Comparison of ENCODE assay signal across 8 cellular contexts in the genomic region with DNA sequence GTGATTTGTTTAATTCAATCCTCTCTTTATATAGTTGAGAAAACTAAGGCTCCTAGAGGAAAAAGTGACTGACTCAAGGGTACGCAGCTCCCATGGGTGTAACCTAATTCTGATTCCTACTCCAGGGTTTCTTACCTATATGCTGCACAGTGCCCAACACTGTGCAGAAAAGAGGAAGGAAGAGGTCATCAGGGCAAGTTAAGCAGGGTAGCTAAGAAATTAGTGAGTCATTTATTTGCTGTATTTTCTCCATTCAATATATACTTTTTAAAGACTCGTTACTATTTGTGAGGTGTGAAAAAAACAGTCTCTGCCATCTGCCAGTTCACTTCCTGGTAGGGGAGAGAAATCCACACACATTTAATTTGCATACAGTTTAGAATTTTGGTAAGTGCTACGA.
DNase-seq lines count a peak whose midpoint lies in the region; ATAC-seq, FAIRE-seq and TF ChIP-seq lines count a peak whose summit lies in the region.

No MANE protein-coding gene starts in this region.

- H3K4me1 ChIP-seq in A549: no peaks in the 10 kb centered on the region

- no peak overlapping the region for H3K27ac ChIP-seq in A549
- peak overlapping the region; percentile 25; the same call in 1 of the 2 replicates for H3K27ac ChIP-seq in VCaP

- no peak for DNase-seq in A549 (ENCODE audit: low read depth in 1 of 2, low spot score in 1 of 2)
- no peak for DNase-seq in stimulated activated CD4-positive, alpha-beta T cell treated with anti-CD3 and anti-CD28 coated beads, Interleukin-2, amount 100 ng/mL, for 24 hours
- no peak for DNase-seq in NCI-H526 treated with DMSO at 0.1 percent for 48 hours (lab: John Stamatoyannopoulos, UW)
- DNase-seq in midbrain (lab: John Stamatoyannopoulos, UW): no peak
- no peak for DNase-seq in SK-N-DZ (ENCODE audit: low spot score)

- POLR2A ChIA-PET in A549 (lab: Yijun Ruan, JAX): no interaction called here

- ATAC-seq in A549 (no peak), GM19395 (IDR thresholded peaks at IDR 0.05; ENCODE audit: unreplicated experiment) (peak; percentile 31), HG03159 (IDR thresholded peaks at IDR 0.05; ENCODE audit: unreplicated experiment) (peak; percentile 41)

- peak overlapping the region; percentile 64 for H3K4me2 ChIP-seq in A549

- no peaks in the 10 kb centered on the region for H3K9me3 ChIP-seq in A549

- TF ChIP-seq RAD21 in A549 (conservative IDR thresholded peaks at IDR 0.05 in 1 of 2, IDR thresholded peaks at IDR 0.05 in 1 of 2): no peak

- no peak for FAIRE-seq in A549 (lab: Jason Lieb, UNC)

- WGBS in A549 (ENCODE audit: missing lambda C conversion rate): 3% methylated on average over 3 of the region's 3 CpGs

- TF ChIP-seq CTCF in A549 (IDR thresholded peaks at IDR 0.05): no peak
- no peak for TF ChIP-seq CTCF in VCaP (conservative IDR thresholded peaks at IDR 0.05)

- no peak for TF ChIP-seq POLR2A in A549 (IDR thresholded peaks at IDR 0.05; ENCODE audit: low read length)

- TF ChIP-seq EP300 in A549 (IDR thresholded peaks at IDR 0.05): no peak

- CTCF ChIA-PET in A549 (lab: Yijun Ruan, JAX): interaction anchor here (0.7 to 1.9 kb wide), 9 partner anchors 9 to 1912 kb away, joined by 3 to 10 read pairs (median 4); no protein-coding TSS in a partner anchor

- no peak overlapping the region for H3K4me3 ChIP-seq in A549

TF ChIP-seq in A549, 52 proteins besides CTCF, POLR2A, EP300 and RAD21:
- TF ChIP-seq ESRRA (IDR thresholded peaks at IDR 0.05; ENCODE audit: borderline replicate concordance, low read length) (no peak), RFX5 (IDR thresholded peaks at IDR 0.05) (no peak), JUNB (IDR thresholded peaks at IDR 0.05) (no peak), KDM1A (IDR thresholded peaks at IDR 0.05; ENCODE audit: low read depth) (no peak), CBX2 (IDR thresholded peaks at IDR 0.05; ENCODE audit: borderline replicate concordance, low read depth) (no peak), MAZ (IDR thresholded peaks at IDR 0.05; ENCODE audit: borderline replicate concordance, low read depth, low read length) (no peak), ZSCAN20 (CRISPR knock-in tag; IDR thresholded peaks at IDR 0.05) (no peak), TFCP2L1 (CRISPR knock-in tag; IDR thresholded peaks at IDR 0.05) (no peak), POLR2AphosphoS2 (conservative IDR thresholded peaks at IDR 0.05; ENCODE audit: low read length) (no peak), CEBPB (IDR thresholded peaks at IDR 0.05) (no peak), NFE2L2 (conservative IDR thresholded peaks at IDR 0.05; ENCODE audit: low read length) (no peak), FOXS1 (CRISPR knock-in tag; IDR thresholded peaks at IDR 0.05) (no peak), RARB (CRISPR knock-in tag; IDR thresholded peaks at IDR 0.05) (no peak)
- TF ChIP-seq, protein P1, sequence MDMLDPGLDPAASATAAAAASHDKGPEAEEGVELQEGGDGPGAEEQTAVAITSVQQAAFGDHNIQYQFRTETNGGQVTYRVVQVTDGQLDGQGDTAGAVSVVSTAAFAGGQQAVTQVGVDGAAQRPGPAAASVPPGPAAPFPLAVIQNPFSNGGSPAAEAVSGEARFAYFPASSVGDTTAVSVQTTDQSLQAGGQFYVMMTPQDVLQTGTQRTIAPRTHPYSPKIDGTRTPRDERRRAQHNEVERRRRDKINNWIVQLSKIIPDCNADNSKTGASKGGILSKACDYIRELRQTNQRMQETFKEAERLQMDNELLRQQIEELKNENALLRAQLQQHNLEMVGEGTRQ (IDR thresholded peaks at IDR 0.05): no peak
- TF ChIP-seq, protein P2, sequence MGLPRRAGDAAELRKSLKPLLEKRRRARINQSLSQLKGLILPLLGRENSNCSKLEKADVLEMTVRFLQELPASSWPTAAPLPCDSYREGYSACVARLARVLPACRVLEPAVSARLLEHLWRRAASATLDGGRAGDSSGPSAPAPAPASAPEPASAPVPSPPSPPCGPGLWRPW (IDR thresholded peaks at IDR 0.05): no peak
- TF ChIP-seq, protein P3, sequence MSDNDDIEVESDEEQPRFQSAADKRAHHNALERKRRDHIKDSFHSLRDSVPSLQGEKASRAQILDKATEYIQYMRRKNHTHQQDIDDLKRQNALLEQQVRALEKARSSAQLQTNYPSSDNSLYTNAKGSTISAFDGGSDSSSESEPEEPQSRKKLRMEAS (IDR thresholded peaks at IDR 0.05): no peak
- TF ChIP-seq, protein P4, sequence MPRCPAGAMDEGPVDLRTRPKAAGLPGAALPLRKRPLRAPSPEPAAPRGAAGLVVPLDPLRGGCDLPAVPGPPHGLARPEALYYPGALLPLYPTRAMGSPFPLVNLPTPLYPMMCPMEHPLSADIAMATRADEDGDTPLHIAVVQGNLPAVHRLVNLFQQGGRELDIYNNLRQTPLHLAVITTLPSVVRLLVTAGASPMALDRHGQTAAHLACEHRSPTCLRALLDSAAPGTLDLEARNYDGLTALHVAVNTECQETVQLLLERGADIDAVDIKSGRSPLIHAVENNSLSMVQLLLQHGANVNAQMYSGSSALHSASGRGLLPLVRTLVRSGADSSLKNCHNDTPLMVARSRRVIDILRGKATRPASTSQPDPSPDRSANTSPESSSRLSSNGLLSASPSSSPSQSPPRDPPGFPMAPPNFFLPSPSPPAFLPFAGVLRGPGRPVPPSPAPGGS (IDR thresholded peaks at IDR 0.05): no peak
- TF ChIP-seq, protein P5, sequence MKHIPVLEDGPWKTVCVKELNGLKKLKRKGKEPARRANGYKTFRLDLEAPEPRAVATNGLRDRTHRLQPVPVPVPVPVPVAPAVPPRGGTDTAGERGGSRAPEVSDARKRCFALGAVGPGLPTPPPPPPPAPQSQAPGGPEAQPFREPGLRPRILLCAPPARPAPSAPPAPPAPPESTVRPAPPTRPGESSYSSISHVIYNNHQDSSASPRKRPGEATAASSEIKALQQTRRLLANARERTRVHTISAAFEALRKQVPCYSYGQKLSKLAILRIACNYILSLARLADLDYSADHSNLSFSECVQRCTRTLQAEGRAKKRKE (CRISPR knock-in tag; IDR thresholded peaks at IDR 0.05; ENCODE audit: low read depth): no peak
TF ChIP-seq in A549: peak in this region for 0.

Comparison
In these comparisons a context has a peak if more than half of its experiments do, and no peak if none do; other contexts are left out.
1. ATAC-seq: peak in GM19395 (single experiment) and HG03159 (single experiment); none in A549 (0 of 2).